Comparison of ENCODE assay signal across 20 cellular contexts in genomic region chr5:10387690-10388089, GRCh38. TPM values are rescaled to one million over a fixed set of nuclear protein-coding genes. Genes with fewer than 3 reads are reported as not detected.
DNase-seq lines count a peak whose midpoint lies in the region; ATAC-seq and TF ChIP-seq lines count a peak whose summit lies in the region.
"Had no signal": no experiment of that assay in that cellular context is flagged by ENCODE, and none has a peak within 500 bp of the region (broad histone marks: within the 10 kb centered on the region; RNA-seq: fewer than 3 reads in every experiment).

No MANE protein-coding gene starts in this region.

- no peaks in the 10 kb centered on the region for H3K27me3 ChIP-seq in PC-9 (ENCODE audit: insufficient read depth, low read depth)
- H3K27me3 ChIP-seq: heart left ventricle, suprapubic skin had no signal

- no peak for ATAC-seq in activated CD8-positive, alpha-beta T cell treated with anti-CD3 and anti-CD28 coated beads, Interleukin-2, amount 10 ng/mL, durations not matched to agents 7 days and 5 days
- ATAC-seq in GM19324 (IDR thresholded peaks at IDR 0.05; ENCODE audit: low FRiP score, unreplicated experiment) = no peak
- ATAC-seq: activated CD4-positive, alpha-beta T cell treated with anti-CD3 and anti-CD28 coated beads for 36 hours; heart left ventricle had no signal

- H3K27ac ChIP-seq in PC-9 = no peak overlapping the region
- H3K27ac ChIP-seq: heart left ventricle, suprapubic skin had no signal

- peaks cover 11% of the 10 kb centered on the region; the same call in 1 of the 2 replicates for H4K20me1 ChIP-seq in PC-9 (ENCODE audit: insufficient read depth)

- TF ChIP-seq CTCF in fibroblast of mammary gland (conservative IDR thresholded peaks at IDR 0.05; ENCODE audit: control insufficient read depth, insufficient read depth, low read depth, low read length) (no peak), PC-9 (conservative IDR thresholded peaks at IDR 0.05) (no peak)

- H3K9me3 ChIP-seq in PC-9 (ENCODE audit: insufficient read depth, low read depth) = no peaks in the 10 kb centered on the region
- H3K9me3 ChIP-seq: heart left ventricle, suprapubic skin had no signal

- no peaks in the 10 kb centered on the region for H3K9me2 ChIP-seq in PC-9 (ENCODE audit: insufficient read depth)

- H3K4me3 Mint-ChIP-seq in activated CD8-positive, alpha-beta T cell treated with anti-CD3 and anti-CD28 coated beads, Interleukin-2, amount 10 ng/mL, durations not matched to agents 7 days and 5 days = no peak overlapping the region
- H3K4me3 Mint-ChIP-seq: activated CD4-positive, alpha-beta T cell treated with anti-CD3 and anti-CD28 coated beads for 36 hours; activated naive CD4-positive, alpha-beta T cell treated with anti-CD3 and anti-CD28 coated beads, Interleukin-2, amount 50 U/mL, for 24 hours; CD4-positive, alpha-beta memory T cell; central memory CD8-positive, alpha-beta T cell; nephron had no signal

- intact Hi-C loops in PC-9 (cut with micrococcal nuclease; ENCODE audit: unreplicated experiment) = no loop called here

- no peaks in the 10 kb centered on the region for H3K4me1 ChIP-seq in PC-9 (replicated peaks; ENCODE audit: insufficient read depth)
- H3K4me1 ChIP-seq: suprapubic skin had no signal

- 0 out of 2 replicates have a peak, but pooled peaks cover 3% of the 10 kb centered on the region for H3K79me2 ChIP-seq in PC-9 (ENCODE audit: low read depth)

- CTCF ChIA-PET in activated CD8-positive, alpha-beta T cell treated with anti-CD3 and anti-CD28 coated beads, Interleukin-2, amount 10 ng/mL, durations not matched to agents 7 days and 5 days (lab: Charles Lee) = interaction anchor here (1.0 to 1.9 kb wide), 4 partner anchors 10 to 30 kb away, joined by 4 to 5 read pairs (median 4); no protein-coding TSS in a partner anchor
- CTCF ChIA-PET in PC-9 (lab: Charles Lee) = no interaction called here

- peak; percentile 43 to 57 for DNase-seq in Kasumi-1 (lab: John Stamatoyannopoulos, UW)
- DNase-seq in SIG-M5 treated with dmso at 0.1 percent for 504 hours (lab: John Stamatoyannopoulos, UW; ENCODE audit: unreplicated experiment) = peak; percentile 54
- DNase-seq in fibroblast of mammary gland (ENCODE audit: low read depth) = peak; percentile 82
- DNase-seq in activated CD8-positive, alpha-beta T cell treated with anti-CD3 and anti-CD28 coated beads, Interleukin-2, amount 10 ng/mL, durations not matched to agents 7 days and 5 days = no peak
- DNase-seq in PC-9 = no peak
- no peak for DNase-seq in 8988T
- DNase-seq: activated CD4-positive, alpha-beta T cell treated with anti-CD3 and anti-CD28 coated beads for 36 hours; activated T-cell treated with anti-CD3 and anti-CD28 coated beads for 4 hours; CD4-positive, alpha-beta memory T cell; heart left ventricle; islet precursor cell; NCI-H1048; NCI-H2171 treated with DMSO at 0.1 percent for 48 hours; SHP77 treated with DMSO at 0.1 percent for 48 hours; stimulated activated CD4-positive, alpha-beta T cell treated with anti-CD3 and anti-CD28 coated beads, Interleukin-1b, Interleukin-23, amount 100 ng/mL, for 48 hours had no signal

- peaks cover 17% of the 10 kb centered on the region for H3F3A ChIP-seq in PC-9 (ENCODE audit: insufficient read depth, low read depth)

- no peaks in the 10 kb centered on the region for H3K4me1 Mint-ChIP-seq in activated CD8-positive, alpha-beta T cell treated with anti-CD3 and anti-CD28 coated beads, Interleukin-2, amount 10 ng/mL, durations not matched to agents 7 days and 5 days (ENCODE audit: low read depth)
- H3K4me1 Mint-ChIP-seq: activated naive CD4-positive, alpha-beta T cell treated with anti-CD3 and anti-CD28 coated beads, Interleukin-2, amount 50 U/mL, for 24 hours; nephron had no signal

- H3K27me3 Mint-ChIP-seq in activated CD8-positive, alpha-beta T cell treated with anti-CD3 and anti-CD28 coated beads, Interleukin-2, amount 10 ng/mL, durations not matched to agents 7 days and 5 days (ENCODE audit: low read depth) = no peaks in the 10 kb centered on the region
- H3K27me3 Mint-ChIP-seq: activated CD4-positive, alpha-beta T cell treated with anti-CD3 and anti-CD28 coated beads for 36 hours; activated naive CD4-positive, alpha-beta T cell treated with anti-CD3 and anti-CD28 coated beads, Interleukin-2, amount 50 U/mL, for 24 hours; CD4-positive, alpha-beta memory T cell; central memory CD8-positive, alpha-beta T cell had no signal

- H3K9me3 Mint-ChIP-seq in activated CD8-positive, alpha-beta T cell treated with anti-CD3 and anti-CD28 coated beads, Interleukin-2, amount 10 ng/mL, durations not matched to agents 7 days and 5 days (ENCODE audit: insufficient read depth) = no peaks in the 10 kb centered on the region
- H3K9me3 Mint-ChIP-seq: activated naive CD4-positive, alpha-beta T cell treated with anti-CD3 and anti-CD28 coated beads, Interleukin-2, amount 50 U/mL, for 24 hours; CD4-positive, alpha-beta memory T cell; central memory CD8-positive, alpha-beta T cell; nephron had no signal

- POLR2A ChIA-PET in activated CD8-positive, alpha-beta T cell treated with anti-CD3 and anti-CD28 coated beads, Interleukin-2, amount 10 ng/mL, durations not matched to agents 7 days and 5 days (lab: Charles Lee) = no interaction called here
- POLR2A ChIA-PET in PC-9 (lab: Charles Lee; ENCODE audit: unreplicated experiment) = no interaction called here

- BruUV-seq in PC-9 (replicated peaks; lab: Mats Ljungman, UMichigan) = no TSS peak

- H2AFZ ChIP-seq in PC-9 = no peak overlapping the region

- H3K4me2 ChIP-seq in PC-9 = no peak overlapping the region

- H3K36me3 ChIP-seq in PC-9 (ENCODE audit: low read depth) = peaks cover 37% of the 10 kb centered on the region; the same call in 1 of the 2 replicates

- no peak overlapping the region for H3K27ac Mint-ChIP-seq in activated CD8-positive, alpha-beta T cell treated with anti-CD3 and anti-CD28 coated beads, Interleukin-2, amount 10 ng/mL, durations not matched to agents 7 days and 5 days
- H3K27ac Mint-ChIP-seq: activated CD4-positive, alpha-beta T cell treated with anti-CD3 and anti-CD28 coated beads for 36 hours; activated naive CD4-positive, alpha-beta T cell treated with anti-CD3 and anti-CD28 coated beads, Interleukin-2, amount 50 U/mL, for 24 hours; nephron had no signal

- no peak overlapping the region for H3K4me3 ChIP-seq in fibroblast of mammary gland (ENCODE audit: control insufficient read depth, low read depth, low read length)
- no peak overlapping the region for H3K4me3 ChIP-seq in PC-9
- H3K4me3 ChIP-seq: heart left ventricle, suprapubic skin had no signal

- H3K36me3 Mint-ChIP-seq in activated CD8-positive, alpha-beta T cell treated with anti-CD3 and anti-CD28 coated beads, Interleukin-2, amount 10 ng/mL, durations not matched to agents 7 days and 5 days (ENCODE audit: low read depth) = peaks cover 38% of the 10 kb centered on the region

RNA-seq across cellular contexts. Expression of gene MARCHF6, which starts 34.2 kb away (rescaled TPM):
- 10 to 100 TPM; 72.2 to 80.5 TPM for total RNA-seq in activated CD8-positive, alpha-beta T cell treated with anti-CD3 and anti-CD28 coated beads, Interleukin-2, amount 10 ng/mL, durations not matched to agents 7 days and 5 days
- total RNA-seq in PC-9 (2021) = 283 and 364 TPM in 2 replicates

RNA-seq across cellular contexts. Expression of gene ROPN1L, which starts 54.0 kb away (rescaled TPM):
- total RNA-seq in activated CD8-positive, alpha-beta T cell treated with anti-CD3 and anti-CD28 coated beads, Interleukin-2, amount 10 ng/mL, durations not matched to agents 7 days and 5 days = 1 to 10 TPM; 1.4 to 2.2 TPM
- 7.1 and 10.3 TPM in 2 replicates for total RNA-seq in PC-9 (2021)

Comparison
In these comparisons a context has a peak if more than half of its experiments do, and no peak if none do; other contexts are left out.
1. DNase-seq: peak in Kasumi-1 (2 of 2), SIG-M5 treated with dmso at 0.1 percent for 504 hours (single experiment) and fibroblast of mammary gland (single experiment); none in activated CD8-positive, alpha-beta T cell treated with anti-CD3 and anti-CD28 coated beads, Interleukin-2, amount 10 ng/mL, durations not matched to agents 7 days and 5 days (single experiment), PC-9 (0 of 2) and 8988T (single experiment).